10 cellular contexts compared by ENCODE assay signal in genomic region chr14:99537399-99537798, GRCh38. TPM values are rescaled to one million over a fixed set of nuclear protein-coding genes. Genes with fewer than 3 reads are reported as not detected.
DNase-seq lines count a peak whose midpoint lies in the region; ATAC-seq and TF ChIP-seq lines count a peak whose summit lies in the region.
"Had no signal": no experiment of that assay in that cellular context is flagged by ENCODE, and none has a peak within 500 bp of the region (broad histone marks: within the 10 kb centered on the region; RNA-seq: fewer than 3 reads in every experiment).

No MANE protein-coding gene starts in this region.

- H3K9me3 ChIP-seq in body of pancreas (no peaks in the 10 kb centered on the region), upper lobe of right lung (no peaks in the 10 kb centered on the region)

- no peak for ATAC-seq in activated CD4-positive, alpha-beta T cell treated with anti-CD3 and anti-CD28 coated beads for 36 hours
- ATAC-seq in body of pancreas: peak; percentile 56
- peak; percentile 73 for ATAC-seq in upper lobe of right lung
- no peak for ATAC-seq in HG02884 (IDR thresholded peaks at IDR 0.05; ENCODE audit: unreplicated experiment)
- ATAC-seq in GM19395 (IDR thresholded peaks at IDR 0.05; ENCODE audit: unreplicated experiment): no peak

- H3K27me3 ChIP-seq in body of pancreas (no peaks in the 10 kb centered on the region), upper lobe of right lung (no peaks in the 10 kb centered on the region)

- intact Hi-C loops in activated CD4-positive, alpha-beta T cell treated with anti-CD3 and anti-CD28 coated beads for 36 hours (cut with DNase I, micrococcal nuclease): no loop called here
- intact Hi-C loops in body of pancreas (cut with DNase I): no loop called here
- intact Hi-C loops in upper lobe of right lung (cut with DNase I): no loop called here

- H3K27me3 Mint-ChIP-seq in activated CD4-positive, alpha-beta T cell treated with anti-CD3 and anti-CD28 coated beads, Interleukin-2, amount 10 ng/mL, durations not matched to agents 7 days and 5 days: no peaks in the 10 kb centered on the region
- no peaks in the 10 kb centered on the region for H3K27me3 Mint-ChIP-seq in activated CD4-positive, alpha-beta T cell treated with anti-CD3 and anti-CD28 coated beads for 36 hours

- H3K4me1 Mint-ChIP-seq in activated CD4-positive, alpha-beta T cell treated with anti-CD3 and anti-CD28 coated beads, Interleukin-2, amount 10 ng/mL, durations not matched to agents 7 days and 5 days: no peaks in the 10 kb centered on the region
- peaks cover 7% of the 10 kb centered on the region for H3K4me1 Mint-ChIP-seq in activated CD4-positive, alpha-beta T cell treated with anti-CD3 and anti-CD28 coated beads for 36 hours

- peak overlapping the region in 2 of 4 donors; percentile 10 to 38 for H3K27ac ChIP-seq in body of pancreas
- H3K27ac ChIP-seq in upper lobe of right lung: no peak overlapping the region
- H3K27ac ChIP-seq: 22Rv1 had no signal

- H3K27ac Mint-ChIP-seq in activated CD4-positive, alpha-beta T cell treated with anti-CD3 and anti-CD28 coated beads, Interleukin-2, amount 10 ng/mL, durations not matched to agents 7 days and 5 days: peak overlapping the region; percentile 46
- no peak overlapping the region for H3K27ac Mint-ChIP-seq in activated CD4-positive, alpha-beta T cell treated with anti-CD3 and anti-CD28 coated beads for 36 hours

- no peaks in the 10 kb centered on the region for H3K9me3 Mint-ChIP-seq in activated CD4-positive, alpha-beta T cell treated with anti-CD3 and anti-CD28 coated beads, Interleukin-2, amount 10 ng/mL, durations not matched to agents 7 days and 5 days
- no peaks in the 10 kb centered on the region for H3K9me3 Mint-ChIP-seq in activated CD4-positive, alpha-beta T cell treated with anti-CD3 and anti-CD28 coated beads for 36 hours (ENCODE audit: low read depth)

- 75 to 93% methylated on average over 2 to 6 of the region's 6 CpGs for WGBS in body of pancreas, 2 donors

- CTCF ChIA-PET in activated CD4-positive, alpha-beta T cell treated with anti-CD3 and anti-CD28 coated beads, Interleukin-2, amount 10 ng/mL, durations not matched to agents 7 days and 5 days (lab: Charles Lee): no interaction called here
- CTCF ChIA-PET in activated CD4-positive, alpha-beta T cell treated with anti-CD3 and anti-CD28 coated beads for 36 hours (lab: Charles Lee): no interaction called here

- DNase-seq in activated CD4-positive, alpha-beta T cell treated with anti-CD3 and anti-CD28 coated beads, Interleukin-2, amount 10 ng/mL, durations not matched to agents 7 days and 5 days: no peak
- DNase-seq in activated CD4-positive, alpha-beta T cell treated with anti-CD3 and anti-CD28 coated beads for 36 hours: no peak
- peak in 1 of 4 donors; percentile 53 for DNase-seq in body of pancreas
- DNase-seq in iris pigment epithelial cell (ENCODE audit: low read depth): peak; percentile 87
- DNase-seq in upper lobe of right lung: no peak
- no peak for DNase-seq in SKM-1 treated with dmso at 0.1 percent for 144 hours (lab: John Stamatoyannopoulos, UW; ENCODE audit: unreplicated experiment)
- DNase-seq: cortex of kidney had no signal

- H3K4me1 ChIP-seq in body of pancreas (peaks cover 36% of the 10 kb centered on the region), upper lobe of right lung (no peaks in the 10 kb centered on the region)

- no peak overlapping the region for H3K4me3 Mint-ChIP-seq in activated CD4-positive, alpha-beta T cell treated with anti-CD3 and anti-CD28 coated beads, Interleukin-2, amount 10 ng/mL, durations not matched to agents 7 days and 5 days
- H3K4me3 Mint-ChIP-seq in activated CD4-positive, alpha-beta T cell treated with anti-CD3 and anti-CD28 coated beads for 36 hours: no peak overlapping the region

- POLR2A ChIA-PET in activated CD4-positive, alpha-beta T cell treated with anti-CD3 and anti-CD28 coated beads, Interleukin-2, amount 10 ng/mL, durations not matched to agents 7 days and 5 days (lab: Charles Lee): no interaction called here
- POLR2A ChIA-PET in activated CD4-positive, alpha-beta T cell treated with anti-CD3 and anti-CD28 coated beads for 36 hours (lab: Charles Lee): no interaction called here

- TF ChIP-seq POLR2A in body of pancreas (IDR thresholded peaks at IDR 0.05): no peak

- H3K4me3 ChIP-seq in body of pancreas (no peak overlapping the region), upper lobe of right lung (no peak overlapping the region)

- H3K36me3 Mint-ChIP-seq in activated CD4-positive, alpha-beta T cell treated with anti-CD3 and anti-CD28 coated beads, Interleukin-2, amount 10 ng/mL, durations not matched to agents 7 days and 5 days (ENCODE audit: low read depth): no peaks in the 10 kb centered on the region
- no peaks in the 10 kb centered on the region for H3K36me3 Mint-ChIP-seq in activated CD4-positive, alpha-beta T cell treated with anti-CD3 and anti-CD28 coated beads for 36 hours (ENCODE audit: low read depth)

- H3K36me3 ChIP-seq in body of pancreas (replicated peaks in 1 of 2; ENCODE audit: insufficient read depth in 1 of 2, low read depth in 2 of 2): no peaks in the 10 kb centered on the region
- H3K36me3 ChIP-seq in upper lobe of right lung: no peaks in the 10 kb centered on the region

- no peak for TF ChIP-seq CTCF in body of pancreas (IDR thresholded peaks at IDR 0.05)
- no peak for TF ChIP-seq CTCF in upper lobe of right lung (IDR thresholded peaks at IDR 0.05)

RNA-seq across cellular contexts. Expression of gene CCNK, which starts 56.2 kb away (rescaled TPM):
- total RNA-seq in activated CD4-positive, alpha-beta T cell treated with anti-CD3 and anti-CD28 coated beads, Interleukin-2, amount 10 ng/mL, durations not matched to agents 7 days and 5 days: 10 to 100 TPM; 85.5 to 86.8 TPM
- total RNA-seq in activated CD4-positive, alpha-beta T cell treated with anti-CD3 and anti-CD28 coated beads for 36 hours: 10 to 100 TPM; 93.7 to 96.2 TPM
- total RNA-seq in body of pancreas (1 to 10 TPM; 5.3 to 9.6 TPM), upper lobe of right lung (48.7 TPM)

RNA-seq across cellular contexts. Expression of gene SETD3, which starts 56.7 kb away (rescaled TPM):
- total RNA-seq in activated CD4-positive, alpha-beta T cell treated with anti-CD3 and anti-CD28 coated beads, Interleukin-2, amount 10 ng/mL, durations not matched to agents 7 days and 5 days: 10 to 100 TPM; 56.8 to 64.5 TPM
- total RNA-seq in activated CD4-positive, alpha-beta T cell treated with anti-CD3 and anti-CD28 coated beads for 36 hours: 10 to 100 TPM; 51.5 to 62.3 TPM
- total RNA-seq in body of pancreas: 10 to 100 TPM; 34.6 to 39.4 TPM
- total RNA-seq in upper lobe of right lung: 90.3 TPM

Comparison
In these comparisons a context has a peak if more than half of its experiments do, and no peak if none do; other contexts are left out.
1. ATAC-seq: peak in body of pancreas (single experiment) and upper lobe of right lung (single experiment); none in activated CD4-positive, alpha-beta T cell treated with anti-CD3 and anti-CD28 coated beads for 36 hours (single experiment), HG02884 (single experiment) and GM19395 (single experiment).